ENCODE assay signal across 18 cellular contexts in the genomic region with DNA sequence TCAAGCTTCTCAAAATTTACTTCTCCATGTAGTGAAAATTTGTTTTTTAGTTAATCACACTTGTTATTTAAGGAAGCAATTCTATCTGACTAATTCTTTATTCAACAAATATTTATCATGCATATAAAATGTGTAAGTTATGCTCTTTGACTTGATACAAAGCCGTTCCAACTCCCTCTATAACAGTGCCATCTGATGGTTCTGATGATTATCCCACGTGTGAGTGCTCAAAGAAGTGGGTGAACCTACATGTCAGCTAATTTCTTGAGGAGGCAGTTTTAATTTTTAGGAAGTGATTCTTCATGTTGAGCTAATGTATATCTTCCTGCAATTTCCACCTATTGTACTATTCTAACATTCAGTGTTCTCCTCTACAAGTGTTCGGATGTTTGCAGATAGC.
"Had no signal": no experiment of that assay in that cellular context is flagged by ENCODE, and none has a peak within 500 bp of the region (broad histone marks: within the 10 kb centered on the region; RNA-seq: fewer than 3 reads in every experiment).

No MANE protein-coding gene starts in this region.

- ATAC-seq: right lobe of liver had no signal

- H3K27ac ChIP-seq: colonic mucosa, hepatocyte, parathyroid adenoma, prostate gland, right lobe of liver, stomach, thoracic aorta, transverse colon had no signal

- H2AFZ ChIP-seq: hepatocyte, parathyroid adenoma had no signal

- H3K79me2 ChIP-seq: hepatocyte, parathyroid adenoma had no signal

- H3K27ac Mint-ChIP-seq: naive B cell, nephron had no signal

- H3K27me3 ChIP-seq: colonic mucosa, hepatocyte, right lobe of liver, transverse colon had no signal

- H3K4me3 Mint-ChIP-seq: naive B cell, nephron had no signal

- H3K4me1 Mint-ChIP-seq: naive B cell, nephron had no signal

- H3K36me3 ChIP-seq: colonic mucosa, prostate gland, right lobe of liver, stomach, thoracic aorta, transverse colon had no signal

- H3K36me3 Mint-ChIP-seq: naive B cell had no signal

- DNase-seq: colonic mucosa; dermis blood vessel endothelial cell; erythroblast; foreskin melanocyte; mesendoderm; naive B cell; occipital lobe; retina; right lobe of liver; stimulated activated naive CD4-positive, alpha-beta T cell; stomach; substantia nigra; transverse colon had no signal

- H3K4me3 ChIP-seq: colonic mucosa, hepatocyte, prostate gland, right lobe of liver, stomach, thoracic aorta, transverse colon had no signal

- H3K4me1 ChIP-seq: colonic mucosa, parathyroid adenoma, prostate gland, right lobe of liver, stomach, transverse colon had no signal

- H3K9me3 Mint-ChIP-seq: nephron had no signal

- H3K4me2 ChIP-seq: hepatocyte had no signal

- H3K9me3 ChIP-seq: colonic mucosa, prostate gland, right lobe of liver, stomach, thoracic aorta, transverse colon had no signal

- H3K9ac ChIP-seq: parathyroid adenoma had no signal
